ENCODE assay signal across 28 cellular contexts in the genomic region with DNA sequence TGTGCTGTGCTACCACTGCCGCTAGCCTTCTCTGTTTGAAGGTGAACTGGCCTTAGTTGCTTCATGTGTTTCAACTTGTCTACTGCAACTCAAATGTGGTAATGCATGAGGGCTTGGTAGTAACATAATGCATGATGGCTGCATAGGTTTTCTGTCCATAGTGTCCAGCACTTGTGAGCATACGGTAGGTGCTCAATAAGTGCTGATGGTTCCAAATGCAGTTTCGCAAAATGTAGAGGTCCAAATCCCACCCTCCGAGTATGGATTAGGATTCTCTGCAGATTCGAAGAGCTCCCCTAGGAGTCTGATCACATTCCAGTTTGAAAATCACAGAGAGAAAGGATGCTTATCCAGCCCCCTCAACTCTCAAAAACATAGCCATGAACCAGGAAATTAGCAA.
"Had no signal": no experiment of that assay in that cellular context is flagged by ENCODE, and none has a peak within 500 bp of the region (broad histone marks: within the 10 kb centered on the region; RNA-seq: fewer than 3 reads in every experiment).

No MANE protein-coding gene starts in this region.

- H3K27me3 ChIP-seq: esophagus squamous epithelium, heart right ventricle, left lung, ovary, tibial nerve, upper lobe of left lung, uterus had no signal

- H3K36me3 Mint-ChIP-seq: stimulated activated naive B cell treated with anti-CD40 and anti-IgM and Interleukin-4, amounts not matched to agents 10 μg/mL and 1 μg/mL and 100 μg/mL, for 72 hours had no signal

- H3K9me3 Mint-ChIP-seq: effector memory CD8-positive, alpha-beta T cell had no signal

- H3K36me3 ChIP-seq: esophagus squamous epithelium, heart right ventricle, left lung, ovary, thoracic aorta, tibial nerve, upper lobe of left lung, uterus had no signal

- ATAC-seq: effector memory CD8-positive, alpha-beta T cell; heart right ventricle; left cardiac atrium; left lung; mucosa of descending colon had no signal

- H3K27ac Mint-ChIP-seq: mesothelial cell of epicardium; naive B cell; nephron progenitor cell; stimulated activated naive B cell treated with anti-CD40 and anti-IgM and Interleukin-4, amounts not matched to agents 10 μg/mL and 1 μg/mL and 100 μg/mL, for 72 hours; stimulated activated naive CD8-positive, alpha-beta T cell treated with anti-CD3 and anti-CD28 coated beads, Interleukin-15, Interleukin-2, amounts not matched to agents 100 ng/mL and 50 ng/mL, for 24 hours had no signal

- H3K27ac ChIP-seq: esophagus squamous epithelium, heart right ventricle, left lung, ovary, skin epidermis, thoracic aorta, tibial nerve, upper lobe of left lung, uterus had no signal

- H3K4me1 ChIP-seq: tibial nerve, uterus had no signal

- H3K9me3 ChIP-seq: esophagus squamous epithelium, left lung, mucosa of descending colon, ovary, psoas muscle, thoracic aorta, upper lobe of left lung, uterus had no signal

- H3K4me3 Mint-ChIP-seq: effector memory CD8-positive, alpha-beta T cell; mesothelial cell of epicardium; naive B cell; nephron progenitor cell; stimulated activated naive B cell treated with anti-CD40 and anti-IgM and Interleukin-4, amounts not matched to agents 10 μg/mL and 1 μg/mL and 100 μg/mL, for 72 hours; stimulated activated naive CD8-positive, alpha-beta T cell treated with anti-CD3 and anti-CD28 coated beads, Interleukin-15, Interleukin-2, amounts not matched to agents 100 ng/mL and 50 ng/mL, for 24 hours had no signal

- H3K4me3 ChIP-seq: esophagus squamous epithelium, heart right ventricle, left lung, mucosa of descending colon, ovary, psoas muscle, skin epidermis, thoracic aorta, tibial nerve, upper lobe of left lung, uterus had no signal

- H3K27me3 Mint-ChIP-seq: effector memory CD8-positive, alpha-beta T cell; naive B cell; stimulated activated naive B cell treated with anti-CD40 and anti-IgM and Interleukin-4, amounts not matched to agents 10 μg/mL and 1 μg/mL and 100 μg/mL, for 72 hours; stimulated activated naive CD8-positive, alpha-beta T cell treated with anti-CD3 and anti-CD28 coated beads, Interleukin-15, Interleukin-2, amounts not matched to agents 100 ng/mL and 50 ng/mL, for 24 hours had no signal

- DNase-seq: cortex of kidney; effector memory CD8-positive, alpha-beta T cell; erythroblast; esophagus squamous epithelium; foreskin melanocyte; glutamatergic neuron; heart right ventricle; hippocampal formation; left cardiac atrium; left lung; mesenchymal stem cell; mucosa of descending colon; naive B cell; nephron progenitor cell; nucleus accumbens; ovary; right cardiac atrium; stimulated activated CD4-positive, alpha-beta T cell treated with anti-CD3 and anti-CD28 coated beads, Interleukin-15, amount 100 ng/mL, for 24 hours; stimulated activated CD4-positive, alpha-beta T cell treated with anti-CD3 and anti-CD28 coated beads, Interleukin-2, amount 100 ng/mL, for 48 hours; stimulated activated naive B cell treated with anti-CD40 and anti-IgM and Interleukin-4, amounts not matched to agents 10 μg/mL and 1 μg/mL and 100 μg/mL, for 72 hours; upper lobe of left lung; uterus had no signal
